14 cellular contexts compared by ENCODE assay signal in the genomic region with DNA sequence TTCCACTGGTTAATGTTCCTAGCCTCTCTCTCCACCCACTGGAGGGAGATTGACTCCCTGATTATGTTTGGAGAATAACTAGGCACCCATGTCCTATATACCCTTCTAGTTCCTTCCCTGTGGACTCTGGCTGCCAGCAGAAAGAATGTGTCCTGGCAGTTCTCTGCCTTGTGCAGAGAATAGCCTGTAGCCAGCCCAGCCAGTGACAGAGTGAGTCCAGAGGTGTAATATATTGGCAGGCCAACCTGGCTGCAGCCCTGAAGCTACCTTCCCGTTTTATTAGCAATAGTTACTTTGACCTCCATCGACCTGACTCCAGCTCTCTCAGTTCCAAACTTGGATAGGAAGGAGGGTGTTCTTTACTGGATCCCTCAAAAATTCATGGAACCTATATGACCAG.
"Had no signal": no experiment of that assay in that cellular context is flagged by ENCODE, and none has a peak within 500 bp of the region (broad histone marks: within the 10 kb centered on the region; RNA-seq: fewer than 3 reads in every experiment).

No MANE protein-coding gene starts in this region.

- H3K9me3 ChIP-seq: body of pancreas, thyroid gland, vagina had no signal

- DNase-seq: activated CD4-positive, alpha-beta T cell treated with anti-CD3 and anti-CD28 coated beads, Interleukin-2, amount 50 U/mL, for 1 hour; activated CD4-positive, CD25-positive, alpha-beta regulatory T cell; activated effector memory CD4-positive, alpha-beta T cell treated with Interleukin-2 at 50 U/mL for 16 hours; activated T-cell treated with anti-CD3 and anti-CD28 coated beads, Interleukin-2, amount 50 U/mL, for 1 hour; body of pancreas; immature natural killer cell; mesenchymal stem cell; T-helper 2 cell had no signal

- H3K4me1 ChIP-seq: body of pancreas, thyroid gland, vagina had no signal

- H3K9me3 Mint-ChIP-seq: activated naive CD4-positive, alpha-beta T cell treated with anti-CD3 and anti-CD28 coated beads, Interleukin-2, amount 50 U/mL, for 24 hours; dendritic cell treated with granulocyte-macrophage colony-stimulating factor and Interleukin-4, amounts not matched to agents 40 ng/mL and 50 ng/mL, for 4 days; immature natural killer cell had no signal

- H3K27ac ChIP-seq: body of pancreas, skin epidermis, thyroid gland, vagina had no signal

- H3K27ac Mint-ChIP-seq: activated naive CD4-positive, alpha-beta T cell treated with anti-CD3 and anti-CD28 coated beads, Interleukin-2, amount 50 U/mL, for 24 hours; dendritic cell treated with granulocyte-macrophage colony-stimulating factor and Interleukin-4, amounts not matched to agents 40 ng/mL and 50 ng/mL, for 4 days; immature natural killer cell had no signal

- ATAC-seq: body of pancreas had no signal

- H3K4me3 Mint-ChIP-seq: activated naive CD4-positive, alpha-beta T cell treated with anti-CD3 and anti-CD28 coated beads, Interleukin-2, amount 50 U/mL, for 24 hours; dendritic cell treated with granulocyte-macrophage colony-stimulating factor and Interleukin-4, amounts not matched to agents 40 ng/mL and 50 ng/mL, for 4 days; immature natural killer cell had no signal

- FAIRE-seq: TTC549 had no signal

- H3K27me3 ChIP-seq: body of pancreas, thyroid gland, vagina had no signal

- H3K27me3 Mint-ChIP-seq: activated naive CD4-positive, alpha-beta T cell treated with anti-CD3 and anti-CD28 coated beads, Interleukin-2, amount 50 U/mL, for 24 hours; dendritic cell treated with granulocyte-macrophage colony-stimulating factor and Interleukin-4, amounts not matched to agents 40 ng/mL and 50 ng/mL, for 4 days had no signal

- H3K4me3 ChIP-seq: body of pancreas, skin epidermis, thyroid gland, vagina had no signal
